ENCODE assay signal across 8 cellular contexts in the genomic region with DNA sequence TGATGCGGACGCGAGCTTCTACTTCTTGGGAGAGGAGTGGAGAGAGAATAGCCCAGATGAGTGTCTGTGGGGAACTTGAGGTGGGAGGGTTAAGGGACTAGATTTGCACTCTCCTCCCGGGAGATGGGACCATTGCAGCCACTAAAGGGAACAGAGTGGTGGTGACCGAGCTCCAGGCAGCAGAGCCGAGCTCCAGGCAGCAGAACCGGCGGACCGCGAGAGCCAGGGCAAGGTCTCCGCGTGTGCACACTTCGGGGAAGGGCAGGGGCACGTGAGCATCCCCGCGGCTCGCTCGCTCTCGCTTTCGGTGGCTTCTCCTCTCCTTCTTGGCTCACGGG. TPM values are rescaled to one million over a fixed set of nuclear protein-coding genes. Genes with fewer than 3 reads are reported as not detected.
A peak's percentile ranks its signal among the peaks of the same experiment; 100 is the strongest.
DNase-seq lines count a peak whose midpoint lies in the region; ATAC-seq, FAIRE-seq and TF ChIP-seq lines count a peak whose summit lies in the region.

No MANE protein-coding gene starts in this region.

- H3K9me3 ChIP-seq in keratinocyte (ENCODE audit: control insufficient read depth, low read depth, low read length) (no peaks in the 10 kb centered on the region), subcutaneous abdominal adipose tissue (ENCODE audit: control insufficient read depth in 5 of 5, low read length in 5 of 5) (no peaks in the 10 kb centered on the region)

- H2AFZ ChIP-seq in keratinocyte (ENCODE audit: control insufficient read depth, low read length), result peak overlapping the region; percentile 27

- no peak for FAIRE-seq in keratinocyte (lab: Jason Lieb, UNC)

- no peaks in the 10 kb centered on the region for H4K20me1 ChIP-seq in keratinocyte (ENCODE audit: control insufficient read depth, extremely low read depth, insufficient read depth, low read length)

- H3K27me3 ChIP-seq in keratinocyte (ENCODE audit: control insufficient read depth, extremely low read depth, insufficient read depth, low read length) (peaks cover 76% of the 10 kb centered on the region), subcutaneous abdominal adipose tissue (ENCODE audit: control insufficient read depth in 5 of 5, insufficient read depth in 4 of 5, low read length in 5 of 5) (peaks cover 22 to 42% (median 36%) of the 10 kb centered on the region in 5 donors)

- no peak overlapping the region for H3K27ac ChIP-seq in keratinocyte (ENCODE audit: control insufficient read depth, insufficient read depth, low read length)
- H3K27ac ChIP-seq in subcutaneous abdominal adipose tissue (ENCODE audit: low read depth, low read length), result no peak overlapping the region

- DNase-seq in NCI-H748 (lab: John Stamatoyannopoulos, UW; ENCODE audit: unreplicated experiment) (peak; percentile 33), NCI-H748 treated with DMSO at 0.1 percent for 48 hours (lab: John Stamatoyannopoulos, UW) (no peak), keratinocyte (ENCODE audit: low read depth, low spot score) (no peak)
- DNase-seq in activated naive CD8-positive, alpha-beta T cell treated with anti-CD3 and anti-CD28 coated beads, Interleukin-2, amount 50 U/mL, for 24 hours, result no peak

- no peaks in the 10 kb centered on the region for H3K36me3 ChIP-seq in keratinocyte (ENCODE audit: control insufficient read depth in 2 of 2, extremely low read depth in 1 of 2, insufficient read depth in 2 of 2, low read length in 2 of 2)
- no peaks in the 10 kb centered on the region for H3K36me3 ChIP-seq in subcutaneous abdominal adipose tissue (ENCODE audit: control insufficient read depth in 5 of 5, insufficient read depth in 5 of 5, low read length in 5 of 5)

- H3K4me3 Mint-ChIP-seq in activated naive CD8-positive, alpha-beta T cell treated with anti-CD3 and anti-CD28 coated beads, Interleukin-2, amount 50 U/mL, for 24 hours, result peak overlapping the region; percentile 48

- dilution Hi-C loops in keratinocyte (cut with MboI; ENCODE audit: extremely low pct_ligation_motif_present, low sequenced_read_pairs), result no loop called here

- H3K4me2 ChIP-seq in keratinocyte (ENCODE audit: control insufficient read depth, extremely low read depth, insufficient read depth, low read depth, low read length), result peak overlapping the region; percentile 63

- H3K27ac Mint-ChIP-seq in activated naive CD8-positive, alpha-beta T cell treated with anti-CD3 and anti-CD28 coated beads, Interleukin-2, amount 50 U/mL, for 24 hours, result no peak overlapping the region

- H3K36me3 Mint-ChIP-seq in activated naive CD8-positive, alpha-beta T cell treated with anti-CD3 and anti-CD28 coated beads, Interleukin-2, amount 50 U/mL, for 24 hours (ENCODE audit: low read depth), result no peaks in the 10 kb centered on the region

- no peak for ATAC-seq in activated naive CD8-positive, alpha-beta T cell treated with anti-CD3 and anti-CD28 coated beads, Interleukin-2, amount 50 U/mL, for 24 hours
- ATAC-seq in HG03097 (IDR thresholded peaks at IDR 0.05; ENCODE audit: low FRiP score, unreplicated experiment) (no peak), HG03280 (IDR thresholded peaks at IDR 0.05; ENCODE audit: unreplicated experiment) (no peak), HG03196 (IDR thresholded peaks at IDR 0.05; ENCODE audit: unreplicated experiment) (no peak)

- H3K4me1 ChIP-seq in keratinocyte (ENCODE audit: control insufficient read depth, extremely low read depth, insufficient read depth, low read length), result peaks cover 2% of the 10 kb centered on the region
- H3K4me1 ChIP-seq in subcutaneous abdominal adipose tissue (ENCODE audit: control insufficient read depth in 5 of 5, insufficient read depth in 5 of 5, low read length in 5 of 5), result peaks cover 0 to 16% (median 14%) of the 10 kb centered on the region in 5 donors

- H3K4me1 Mint-ChIP-seq in activated naive CD8-positive, alpha-beta T cell treated with anti-CD3 and anti-CD28 coated beads, Interleukin-2, amount 50 U/mL, for 24 hours, result peaks cover 10% of the 10 kb centered on the region

- H3K4me3 ChIP-seq in keratinocyte (ENCODE audit: control insufficient read depth in 2 of 3, extremely low read depth in 1 of 3, insufficient read depth in 2 of 3, low read depth in 1 of 3, low read length in 3 of 3), result peak overlapping the region in 2 of 3 experiments; percentile 24 to 50
- peak overlapping the region in 4 of 5 donors; percentile 59 to 81 (median 62) for H3K4me3 ChIP-seq in subcutaneous abdominal adipose tissue (ENCODE audit: low read depth in 1 of 5, low read length in 5 of 5)

- no peak for TF ChIP-seq CTCF in keratinocyte (optimal IDR thresholded peaks at IDR 0.05 in 1 of 3, IDR thresholded peaks at IDR 0.05 in 1 of 3, conservative IDR thresholded peaks at IDR 0.05 in 1 of 3; ENCODE audit: extremely low read depth in 1 of 3, insufficient read depth in 2 of 3, low read length in 3 of 3)

- H3K9me3 Mint-ChIP-seq in activated naive CD8-positive, alpha-beta T cell treated with anti-CD3 and anti-CD28 coated beads, Interleukin-2, amount 50 U/mL, for 24 hours, result no peaks in the 10 kb centered on the region

- H3K27me3 Mint-ChIP-seq in activated naive CD8-positive, alpha-beta T cell treated with anti-CD3 and anti-CD28 coated beads, Interleukin-2, amount 50 U/mL, for 24 hours, result peaks cover 56% of the 10 kb centered on the region

- H3K9ac ChIP-seq in keratinocyte (ENCODE audit: control insufficient read depth, extremely low read depth, insufficient read depth, low read length) (no peak overlapping the region), subcutaneous abdominal adipose tissue (ENCODE audit: low read length in 5 of 5) (peak overlapping the region in 1 of 5 donors; percentile 41)

- no peaks in the 10 kb centered on the region for H3K79me2 ChIP-seq in keratinocyte (ENCODE audit: control insufficient read depth, insufficient read depth, low read length)

- H3K9me1 ChIP-seq in keratinocyte (ENCODE audit: control insufficient read depth, extremely low read depth, insufficient read depth, low read length), result no peaks in the 10 kb centered on the region

RNA-seq across cellular contexts. Expression of gene IGDCC3, which starts 1.1 kb away (rescaled TPM):
- polyA plus RNA-seq in keratinocyte, result not detected in 3 replicates
- polyA plus RNA-seq in keratinocyte (2011; ENCODE audit: low read depth), result not detected
- not detected in 2 replicates for polyA plus RNA-seq in keratinocyte (2011; cell fraction: cytosol; rRNA removed)
- not detected in 2 replicates for polyA plus RNA-seq in keratinocyte (2011; cell fraction: nucleus; rRNA removed)
- polyA plus RNA-seq in keratinocyte (2012; ENCODE audit: low replicate concordance), result not detected in 2 replicates
- 2.1 TPM in 1 of 3 replicates, not detected in the others for polyA minus RNA-seq in keratinocyte
- polyA minus RNA-seq in keratinocyte (2011; cell fraction: cytosol; rRNA and poly(A)+ RNA removed), result not detected
- polyA minus RNA-seq in keratinocyte (2011; cell fraction: nucleus; rRNA and poly(A)+ RNA removed), result not detected in 2 replicates

RNA-seq across cellular contexts. Expression of gene IGDCC4, which starts 46.0 kb away (rescaled TPM):
- polyA plus RNA-seq in keratinocyte, result 0.04 to 0.12 TPM in 2 of 3 replicates, not detected in the other
- polyA plus RNA-seq in keratinocyte (2011; ENCODE audit: low read depth), result not detected
- 0.04 and 0.05 TPM in 2 replicates for polyA plus RNA-seq in keratinocyte (2011; cell fraction: cytosol; rRNA removed)
- polyA plus RNA-seq in keratinocyte (2011; cell fraction: nucleus; rRNA removed), result 0.04 and 0.10 TPM in 2 replicates
- polyA plus RNA-seq in keratinocyte (2012; ENCODE audit: low replicate concordance), result 0.03 TPM in 1 of 2 replicates, not detected in the other
- polyA minus RNA-seq in keratinocyte, result 0.07 TPM in 1 of 3 replicates, not detected in the others
- polyA minus RNA-seq in keratinocyte (2011; cell fraction: cytosol; rRNA and poly(A)+ RNA removed), result not detected
- polyA minus RNA-seq in keratinocyte (2011; cell fraction: nucleus; rRNA and poly(A)+ RNA removed), result not detected in 2 replicates
